1 cellular context compared by ENCODE assay signal in the genomic region with DNA sequence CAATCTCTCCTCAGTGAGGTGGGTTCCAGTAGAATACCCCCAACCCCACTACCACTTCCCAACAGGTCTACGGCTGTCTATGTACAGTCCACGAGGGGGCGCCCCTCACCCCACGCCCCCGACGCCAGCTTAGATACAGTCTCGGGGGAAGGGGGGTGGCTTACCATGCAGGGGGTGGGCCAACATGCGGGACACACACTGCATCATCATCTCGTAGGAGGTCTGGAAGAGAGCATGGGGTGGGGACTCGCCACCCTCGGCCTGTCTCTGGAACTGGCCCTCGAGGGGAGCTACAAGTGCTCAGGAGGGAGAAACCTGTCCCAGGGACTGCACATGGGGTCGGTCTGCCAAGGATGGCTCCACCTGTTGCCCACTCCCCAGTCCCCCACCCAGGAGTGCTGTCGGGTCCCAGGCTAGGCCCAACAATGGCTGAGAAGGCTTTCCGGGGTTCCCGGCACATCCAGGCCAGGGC.
A peak's percentile ranks its signal among the peaks of the same experiment; 100 is the strongest.
TF ChIP-seq lines count a peak whose summit lies in the region.

No MANE protein-coding gene starts in this region.

TF ChIP-seq in K562, 482 proteins besides CTCF, POLR2A, EP300 and RAD21:
- TF ChIP-seq ZKSCAN1 (IDR thresholded peaks at IDR 0.05; ENCODE audit: low read depth, low read length) (0 out of 2 replicates have a peak, but pooled peaks have one; percentile 17), ZBTB7A (IDR thresholded peaks at IDR 0.05; ENCODE audit: borderline replicate concordance, control insufficient read depth, low read depth, low read length) (peak; percentile 70), CEBPB (tag; IDR thresholded peaks at IDR 0.05) (no peak), SMC3 (conservative IDR thresholded peaks at IDR 0.05; ENCODE audit: insufficient read depth, low read depth, low read length) (peak; percentile 53), EGR1 (conservative IDR thresholded peaks at IDR 0.05) (peak; percentile 71)
- TF ChIP-seq, protein P1, sequence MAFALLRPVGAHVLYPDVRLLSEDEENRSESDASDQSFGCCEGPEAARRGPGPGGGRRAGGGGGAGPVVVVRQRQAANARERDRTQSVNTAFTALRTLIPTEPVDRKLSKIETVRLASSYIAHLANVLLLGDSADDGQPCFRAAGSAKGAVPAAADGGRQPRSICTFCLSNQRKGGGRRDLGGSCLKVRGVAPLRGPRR (CRISPR knock-in tag; IDR thresholded peaks at IDR 0.05): no peak
- TF ChIP-seq, protein P2, sequence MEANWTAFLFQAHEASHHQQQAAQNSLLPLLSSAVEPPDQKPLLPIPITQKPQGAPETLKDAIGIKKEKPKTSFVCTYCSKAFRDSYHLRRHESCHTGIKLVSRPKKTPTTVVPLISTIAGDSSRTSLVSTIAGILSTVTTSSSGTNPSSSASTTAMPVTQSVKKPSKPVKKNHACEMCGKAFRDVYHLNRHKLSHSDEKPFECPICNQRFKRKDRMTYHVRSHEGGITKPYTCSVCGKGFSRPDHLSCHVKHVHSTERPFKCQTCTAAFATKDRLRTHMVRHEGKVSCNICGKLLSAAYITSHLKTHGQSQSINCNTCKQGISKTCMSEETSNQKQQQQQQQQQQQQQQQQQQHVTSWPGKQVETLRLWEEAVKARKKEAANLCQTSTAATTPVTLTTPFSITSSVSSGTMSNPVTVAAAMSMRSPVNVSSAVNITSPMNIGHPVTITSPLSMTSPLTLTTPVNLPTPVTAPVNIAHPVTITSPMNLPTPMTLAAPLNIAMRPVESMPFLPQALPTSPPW (CRISPR knock-in tag; IDR thresholded peaks at IDR 0.05): peak; percentile 68
- TF ChIP-seq, protein P3, sequence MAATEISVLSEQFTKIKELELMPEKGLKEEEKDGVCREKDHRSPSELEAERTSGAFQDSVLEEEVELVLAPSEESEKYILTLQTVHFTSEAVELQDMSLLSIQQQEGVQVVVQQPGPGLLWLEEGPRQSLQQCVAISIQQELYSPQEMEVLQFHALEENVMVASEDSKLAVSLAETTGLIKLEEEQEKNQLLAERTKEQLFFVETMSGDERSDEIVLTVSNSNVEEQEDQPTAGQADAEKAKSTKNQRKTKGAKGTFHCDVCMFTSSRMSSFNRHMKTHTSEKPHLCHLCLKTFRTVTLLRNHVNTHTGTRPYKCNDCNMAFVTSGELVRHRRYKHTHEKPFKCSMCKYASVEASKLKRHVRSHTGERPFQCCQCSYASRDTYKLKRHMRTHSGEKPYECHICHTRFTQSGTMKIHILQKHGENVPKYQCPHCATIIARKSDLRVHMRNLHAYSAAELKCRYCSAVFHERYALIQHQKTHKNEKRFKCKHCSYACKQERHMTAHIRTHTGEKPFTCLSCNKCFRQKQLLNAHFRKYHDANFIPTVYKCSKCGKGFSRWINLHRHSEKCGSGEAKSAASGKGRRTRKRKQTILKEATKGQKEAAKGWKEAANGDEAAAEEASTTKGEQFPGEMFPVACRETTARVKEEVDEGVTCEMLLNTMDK (IDR thresholded peaks at IDR 0.05; ENCODE audit: borderline replicate concordance, insufficient read depth, low read depth, low read length, poor library complexity, severe bottlenecking): peak; percentile 83
TF ChIP-seq in K562: peak in this region for 6.
